In the genomic region with DNA sequence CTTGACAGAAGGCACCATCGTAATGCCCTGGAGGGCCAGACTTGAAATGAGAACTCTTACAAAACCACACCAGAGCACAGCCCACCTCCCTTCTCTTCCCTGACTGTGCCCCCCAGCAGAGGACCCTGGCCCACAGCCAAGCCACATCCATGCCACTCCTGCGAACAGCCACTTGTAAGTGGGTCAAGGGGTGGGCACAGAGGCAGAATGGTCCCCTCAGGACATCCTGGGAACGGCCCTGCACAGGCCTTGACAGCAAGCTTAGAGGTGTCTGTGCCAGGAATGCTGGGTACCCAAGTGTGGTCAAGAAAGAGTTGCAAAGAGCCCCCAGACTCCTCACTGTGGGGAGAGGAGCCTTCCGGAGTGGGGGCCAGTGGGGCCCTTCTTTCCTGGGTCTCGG, we compare ENCODE assay signal across 22 cellular contexts. TPM values are rescaled to one million over a fixed set of nuclear protein-coding genes. Genes with fewer than 3 reads are reported as not detected.
"Had no signal": no experiment of that assay in that cellular context is flagged by ENCODE, and none has a peak within 500 bp of the region (broad histone marks: within the 10 kb centered on the region; RNA-seq: fewer than 3 reads in every experiment).

No MANE protein-coding gene starts in this region.

- H3K36me3 Mint-ChIP-seq: activated naive CD4-positive, alpha-beta T cell treated with anti-CD3 and anti-CD28 coated beads, Interleukin-2, amount 10 ng/mL, durations not matched to agents 7 days and 5 days; activated naive CD8-positive, alpha-beta T cell treated with anti-CD3 and anti-CD28 coated beads for 36 hours had no signal

- FAIRE-seq: RCC 7860 had no signal

- DNase-seq: activated CD4-positive, alpha-beta T cell treated with anti-CD3 and anti-CD28 coated beads for 4 hours; activated CD8-positive, alpha-beta memory T cell treated with anti-CD3 and anti-CD28 coated beads, Interleukin-2, amount 50 U/mL, for 4 hours; activated CD8-positive, alpha-beta T cell treated with anti-CD3 and anti-CD28 coated beads for 36 hours; activated gamma-delta T cell treated with Interleukin-2 at 50 U/mL for 16 hours; activated naive CD4-positive, alpha-beta T cell treated with anti-CD3 and anti-CD28 coated beads, Interleukin-2, amount 10 ng/mL, durations not matched to agents 7 days and 5 days; activated naive CD8-positive, alpha-beta T cell treated with anti-CD3 and anti-CD28 coated beads for 36 hours; activated T-cell treated with anti-CD3 and anti-CD28 coated beads, Interleukin-2, amount 50 U/mL, for 72 hours; caudate nucleus; Karpas-422; MM.1S; NCI-H1105; NCI-H1436 treated with DMSO at 0.1 percent for 48 hours; NCI-H187; NCI-H2081; NCI-H446; NCI-H524; SHP77 treated with DMSO at 0.1 percent for 48 hours had no signal

- ATAC-seq: activated CD4-positive, CD25-positive, alpha-beta regulatory T cell treated with anti-CD3 and anti-CD28 coated beads, Interleukin-2, amount 50 U/mL, for 24 hours; activated CD8-positive, alpha-beta T cell treated with anti-CD3 and anti-CD28 coated beads for 36 hours; activated T-cell treated with anti-CD3 and anti-CD28 coated beads, Interleukin-2, amount 50 U/mL, for 72 hours had no signal

- H3K27me3 Mint-ChIP-seq: activated CD8-positive, alpha-beta T cell treated with anti-CD3 and anti-CD28 coated beads for 36 hours; activated naive CD4-positive, alpha-beta T cell treated with anti-CD3 and anti-CD28 coated beads, Interleukin-2, amount 10 ng/mL, durations not matched to agents 7 days and 5 days; activated naive CD8-positive, alpha-beta T cell treated with anti-CD3 and anti-CD28 coated beads for 36 hours had no signal

- H3K4me1 Mint-ChIP-seq: activated naive CD4-positive, alpha-beta T cell treated with anti-CD3 and anti-CD28 coated beads, Interleukin-2, amount 10 ng/mL, durations not matched to agents 7 days and 5 days; activated naive CD8-positive, alpha-beta T cell treated with anti-CD3 and anti-CD28 coated beads for 36 hours had no signal

- H3K27ac Mint-ChIP-seq: activated CD8-positive, alpha-beta T cell treated with anti-CD3 and anti-CD28 coated beads for 36 hours; activated naive CD4-positive, alpha-beta T cell treated with anti-CD3 and anti-CD28 coated beads, Interleukin-2, amount 10 ng/mL, durations not matched to agents 7 days and 5 days; activated naive CD8-positive, alpha-beta T cell treated with anti-CD3 and anti-CD28 coated beads for 36 hours; activated T-cell treated with anti-CD3 and anti-CD28 coated beads, Interleukin-2, amount 50 U/mL, for 72 hours; activated T-helper 2 cell treated with anti-CD3 and anti-CD28 coated beads, Interferon-gamma antibody, Interleukin-2, Interleukin-4, amounts not matched to agents 10 μg/mL and 5 μg/mL and 100 μg/mL, durations not matched to agents 14 hours and 24 hours and 36 hours; T-helper 1 cell treated with Interleukin-12 subunit alpha and Interleukin-12 subunit beta and Interleukin-4 antibody, amounts not matched to agents 30 μg/mL and 1 μg/mL, for 36 hours had no signal

- H3K4me3 Mint-ChIP-seq: activated CD8-positive, alpha-beta T cell treated with anti-CD3 and anti-CD28 coated beads for 36 hours; activated naive CD4-positive, alpha-beta T cell treated with anti-CD3 and anti-CD28 coated beads, Interleukin-2, amount 10 ng/mL, durations not matched to agents 7 days and 5 days; activated naive CD8-positive, alpha-beta T cell treated with anti-CD3 and anti-CD28 coated beads for 36 hours; activated T-cell treated with anti-CD3 and anti-CD28 coated beads, Interleukin-2, amount 50 U/mL, for 72 hours; T-helper 1 cell treated with Interleukin-12 subunit alpha and Interleukin-12 subunit beta and Interleukin-4 antibody, amounts not matched to agents 30 μg/mL and 1 μg/mL, for 36 hours had no signal

- H3K9me3 Mint-ChIP-seq: activated CD8-positive, alpha-beta T cell treated with anti-CD3 and anti-CD28 coated beads for 36 hours; activated naive CD4-positive, alpha-beta T cell treated with anti-CD3 and anti-CD28 coated beads, Interleukin-2, amount 10 ng/mL, durations not matched to agents 7 days and 5 days; activated naive CD8-positive, alpha-beta T cell treated with anti-CD3 and anti-CD28 coated beads for 36 hours; activated T-cell treated with anti-CD3 and anti-CD28 coated beads, Interleukin-2, amount 50 U/mL, for 72 hours; activated T-helper 2 cell treated with anti-CD3 and anti-CD28 coated beads, Interferon-gamma antibody, Interleukin-2, Interleukin-4, amounts not matched to agents 10 μg/mL and 5 μg/mL and 100 μg/mL, durations not matched to agents 14 hours and 24 hours and 36 hours; T-helper 1 cell treated with Interleukin-12 subunit alpha and Interleukin-12 subunit beta and Interleukin-4 antibody, amounts not matched to agents 30 μg/mL and 1 μg/mL, for 36 hours had no signal

RNA-seq across cellular contexts. Expression of gene HCN4, which starts 33.3 kb away (rescaled TPM):
- total RNA-seq: activated CD8-positive, alpha-beta T cell treated with anti-CD3 and anti-CD28 coated beads for 36 hours; activated naive CD8-positive, alpha-beta T cell treated with anti-CD3 and anti-CD28 coated beads for 36 hours; activated T-cell treated with anti-CD3 and anti-CD28 coated beads, Interleukin-2, amount 50 U/mL, for 72 hours; SK-MEL-5 had no signal
